ENCODE assay signal across 2 cellular contexts in the genomic region with DNA sequence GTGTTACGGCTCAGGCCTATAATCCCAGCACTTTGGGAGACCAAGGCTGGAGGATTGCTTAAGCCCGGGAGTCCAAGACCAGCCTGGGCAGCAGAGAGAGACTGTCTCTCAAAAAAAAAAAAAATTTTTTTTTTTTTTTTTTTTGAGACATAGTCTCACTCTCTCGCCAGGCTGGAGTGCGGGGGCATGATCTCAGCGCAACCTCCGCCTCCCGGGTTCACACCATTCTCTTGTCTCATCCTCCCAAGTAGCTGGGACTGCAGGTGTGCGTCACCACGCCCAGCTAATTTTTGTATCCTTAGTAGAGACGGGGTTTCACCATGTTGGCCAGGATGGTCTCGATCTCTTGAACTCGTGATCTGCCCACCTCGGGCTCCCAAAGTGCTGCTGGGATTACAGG.
A peak's percentile ranks its signal among the peaks of the same experiment; 100 is the strongest.
TF ChIP-seq lines count a peak whose summit lies in the region.

No MANE protein-coding gene starts in this region.

TF ChIP-seq in HEK293, 187 proteins besides CTCF, POLR2A, EP300 and RAD21:
- 0 out of 2 replicates have a peak, but pooled peaks have one; percentile 61 for TF ChIP-seq ZNF362 (tag by site-specific recombination; IDR thresholded peaks at IDR 0.05)

TF ChIP-seq in K562, 482 proteins besides CTCF, POLR2A, EP300 and RAD21:
- 0 out of 2 replicates have a peak, but pooled peaks have one; percentile 42 for TF ChIP-seq ZNF384 (IDR thresholded peaks at IDR 0.05; ENCODE audit: low read depth, low read length)
